ENCODE assay signal across 22 cellular contexts in genomic region chr15:34657469-34658127, GRCh38.
"Had no signal": no experiment of that assay in that cellular context is flagged by ENCODE, and none has a peak within 500 bp of the region (broad histone marks: within the 10 kb centered on the region; RNA-seq: fewer than 3 reads in every experiment).

No MANE protein-coding gene starts in this region.

- H3K4me3 ChIP-seq: coronary artery, lung, ovary, psoas muscle, sigmoid colon, testis, tibial artery had no signal

- FAIRE-seq: frontal cortex, kidney had no signal

- H3K4me1 ChIP-seq: psoas muscle, sigmoid colon, testis, tibial artery had no signal

- H3K36me3 ChIP-seq: ovary, sigmoid colon, tibial artery had no signal

- H3K36me3 Mint-ChIP-seq: memory B cell; natural killer cell; stimulated activated effector memory CD8-positive, alpha-beta T cell treated with anti-CD3 and anti-CD28 coated beads, Interleukin-12 subunit alpha, Interleukin-12 subunit beta, amount 100 ng/mL, for 72 hours; type B pancreatic cell had no signal

- H3K4me1 Mint-ChIP-seq: memory B cell; natural killer cell; stimulated activated effector memory CD8-positive, alpha-beta T cell treated with anti-CD3 and anti-CD28 coated beads, Interleukin-12 subunit alpha, Interleukin-12 subunit beta, amount 100 ng/mL, for 72 hours had no signal

- ATAC-seq: left lobe of liver; natural killer cell; psoas muscle; right cardiac atrium; stimulated activated effector memory CD8-positive, alpha-beta T cell treated with anti-CD3 and anti-CD28 coated beads, Interleukin-12 subunit alpha, Interleukin-12 subunit beta, amount 100 ng/mL, for 72 hours; stimulated activated naive CD8-positive, alpha-beta T cell treated with anti-CD3 and anti-CD28 coated beads, Interleukin-15, Interleukin-2, amounts not matched to agents 100 U/mL and 50 U/mL, for 24 hours had no signal

- H3K4me3 Mint-ChIP-seq: memory B cell; natural killer cell; stimulated activated effector memory CD8-positive, alpha-beta T cell treated with anti-CD3 and anti-CD28 coated beads, Interleukin-12 subunit alpha, Interleukin-12 subunit beta, amount 100 ng/mL, for 72 hours; type B pancreatic cell had no signal

- H3K27me3 ChIP-seq: ovary, sigmoid colon, testis, tibial artery had no signal

- H3K9me3 Mint-ChIP-seq: memory B cell; natural killer cell; stimulated activated effector memory CD8-positive, alpha-beta T cell treated with anti-CD3 and anti-CD28 coated beads, Interleukin-12 subunit alpha, Interleukin-12 subunit beta, amount 100 ng/mL, for 72 hours; type B pancreatic cell had no signal

- H3K27ac Mint-ChIP-seq: memory B cell; natural killer cell; stimulated activated effector memory CD8-positive, alpha-beta T cell treated with anti-CD3 and anti-CD28 coated beads, Interleukin-12 subunit alpha, Interleukin-12 subunit beta, amount 100 ng/mL, for 72 hours; type B pancreatic cell had no signal

- DNase-seq: dermis blood vessel endothelial cell; kidney; natural killer cell; occipital lobe; ovary; posterior cingulate gyrus; psoas muscle; right cardiac atrium; sigmoid colon; stimulated activated CD4-positive, alpha-beta T cell treated with anti-CD3 and anti-CD28 coated beads, Interleukin-2, amount 100 ng/mL, for 24 hours; stimulated activated CD4-positive, alpha-beta T cell treated with anti-CD3 and anti-CD28 coated beads, Interleukin-4, amount 100 ng/mL, for 24 hours; stimulated activated naive CD8-positive, alpha-beta T cell treated with anti-CD3 and anti-CD28 coated beads, Interleukin-15, Interleukin-2, amounts not matched to agents 100 U/mL and 50 U/mL, for 24 hours; substantia nigra; testis; tibial artery had no signal

- H3K27ac ChIP-seq: coronary artery, ovary, psoas muscle, sigmoid colon, testis, tibial artery had no signal

- H3K9me3 ChIP-seq: ovary, psoas muscle, sigmoid colon, testis, tibial artery had no signal
